In the genomic region with DNA sequence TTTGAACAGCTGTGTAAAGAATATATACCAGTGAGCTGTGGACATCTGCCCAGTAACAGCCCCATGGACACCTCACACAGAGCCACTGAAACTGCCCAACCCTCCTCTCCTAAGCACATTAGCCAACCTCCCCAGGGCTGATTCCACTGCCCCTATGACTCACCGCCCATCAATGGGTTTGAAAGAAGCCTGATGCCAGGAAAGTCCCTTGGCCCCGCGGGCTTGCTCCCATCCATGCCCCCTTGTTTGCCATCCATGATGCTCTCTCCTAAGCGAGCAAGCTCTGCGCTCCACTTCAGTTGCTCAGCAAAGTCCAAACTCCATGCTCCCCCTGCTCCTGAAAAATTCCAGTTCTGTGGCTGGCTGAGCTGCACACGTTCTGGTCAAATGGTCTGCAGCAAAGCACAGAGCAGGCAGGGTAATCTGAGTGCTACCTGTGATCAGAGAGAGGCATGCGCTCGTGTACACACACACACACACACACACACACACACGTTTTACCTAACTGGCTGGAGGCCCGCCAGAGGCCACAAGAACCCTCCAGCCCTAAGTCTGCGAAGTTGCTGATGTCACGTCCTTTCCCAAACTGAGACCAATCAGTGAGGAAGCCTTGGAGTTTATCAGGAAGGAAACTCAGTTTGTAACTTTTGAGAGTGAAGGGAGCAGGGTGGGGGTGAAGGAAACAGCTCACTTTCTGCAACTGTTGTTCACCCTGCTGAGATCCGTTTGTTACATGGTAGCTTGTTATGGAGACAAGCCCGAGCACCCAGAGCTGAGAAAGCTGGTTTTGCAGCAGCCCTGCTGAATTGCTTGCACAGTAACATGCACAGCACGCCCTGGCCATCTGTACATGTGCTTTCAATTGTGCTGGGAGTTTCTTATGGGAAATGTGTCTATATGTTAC, we compare ENCODE assay signal across 8 cellular contexts. TPM values are rescaled to one million over a fixed set of nuclear protein-coding genes. Genes with fewer than 3 reads are reported as not detected.
DNase-seq lines count a peak whose midpoint lies in the region; ATAC-seq and TF ChIP-seq lines count a peak whose summit lies in the region.

A gene with protein sequence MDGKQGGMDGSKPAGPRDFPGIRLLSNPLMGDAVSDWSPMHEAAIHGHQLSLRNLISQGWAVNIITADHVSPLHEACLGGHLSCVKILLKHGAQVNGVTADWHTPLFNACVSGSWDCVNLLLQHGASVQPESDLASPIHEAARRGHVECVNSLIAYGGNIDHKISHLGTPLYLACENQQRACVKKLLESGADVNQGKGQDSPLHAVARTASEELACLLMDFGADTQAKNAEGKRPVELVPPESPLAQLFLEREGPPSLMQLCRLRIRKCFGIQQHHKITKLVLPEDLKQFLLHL (minus strand): TSS at position 466 of the 904 bp plus-strand sequence. CDS start 209 bp downstream, at position 257.

- H3K4me1 ChIP-seq in GM23248 (ENCODE audit: insufficient read depth) = 0 out of 2 replicates have a peak, but pooled peaks cover 3% of the 10 kb centered on the region
- H3K4me1 ChIP-seq in PC-9 (replicated peaks; ENCODE audit: insufficient read depth) = peaks cover 21% of the 10 kb centered on the region
- H3K4me1 ChIP-seq in vagina = no peaks in the 10 kb centered on the region

- CTCF ChIA-PET in PC-9 (lab: Charles Lee) (no interaction called here), MCF 10A (lab: Yijun Ruan, JAX) (interaction anchor here (0.5 to 0.7 kb wide), 6 partner anchors 121 to 1479 kb away, joined by 3 to 4 read pairs (median 3); no protein-coding TSS in a partner anchor)

- H3K27ac ChIP-seq in GM23248 (no peak within 1 kb of the TSS), PC-9 (peak within 1 kb of the TSS; percentile 81), vagina (no peak within 1 kb of the TSS)

- peak within 1 kb of the TSS; percentile 66 for H2AFZ ChIP-seq in GM23248
- peak within 1 kb of the TSS; percentile 80 for H2AFZ ChIP-seq in PC-9

- peak; percentile 89 for ATAC-seq in left lobe of liver
- no peak for ATAC-seq in HG03521 (IDR thresholded peaks at IDR 0.05; ENCODE audit: unreplicated experiment)

- H3K36me3 ChIP-seq in GM23248 (ENCODE audit: low read depth) (no peaks in the 10 kb centered on the region), PC-9 (ENCODE audit: low read depth) (no peaks in the 10 kb centered on the region), vagina (no peaks in the 10 kb centered on the region)

- H3K9ac ChIP-seq in GM23248 = no peak within 1 kb of the TSS

- peaks cover 6% of the 10 kb centered on the region for H3K4me1 Mint-ChIP-seq in MCF 10A (ENCODE audit: insufficient read depth, unreplicated experiment)

- in situ Hi-C loops in GM23248 (cut with MboI) = no loop called here

- intact Hi-C loops in PC-9 (cut with micrococcal nuclease; ENCODE audit: unreplicated experiment) = no loop called here
- intact Hi-C loops in MCF 10A (cut with micrococcal nuclease) = no loop called here
- intact Hi-C loops in vagina (cut with DNase I) = no loop called here

- H3K4me2 ChIP-seq in GM23248 (ENCODE audit: unreplicated experiment) (peak within 1 kb of the TSS; percentile 61), PC-9 (peak within 1 kb of the TSS; percentile 86)

- H3K79me2 ChIP-seq in GM23248 (ENCODE audit: insufficient read depth) (no peaks in the 10 kb centered on the region), PC-9 (ENCODE audit: low read depth) (no peaks in the 10 kb centered on the region)

- H3K9me3 Mint-ChIP-seq in MCF 10A (ENCODE audit: unreplicated experiment) = no peaks in the 10 kb centered on the region

- H3K4me3 Mint-ChIP-seq in MCF 10A (ENCODE audit: unreplicated experiment) = peak within 1 kb of the TSS; percentile 63

- H3F3A ChIP-seq in GM23248 (ENCODE audit: insufficient read depth) (no peaks in the 10 kb centered on the region), PC-9 (ENCODE audit: insufficient read depth, low read depth) (peaks cover 17% of the 10 kb centered on the region)

- BruUV-seq in PC-9 (replicated peaks; lab: Mats Ljungman, UMichigan) (no TSS peak), MCF 10A (replicated peaks; lab: Mats Ljungman, UMichigan) (no TSS peak)

- no peak for TF ChIP-seq CTCF in PC-9 (conservative IDR thresholded peaks at IDR 0.05)
- TF ChIP-seq CTCF in MCF 10A (IDR thresholded peaks at IDR 0.05; ENCODE audit: unreplicated experiment) = no peak
- no peak for TF ChIP-seq CTCF in vagina (IDR thresholded peaks at IDR 0.05)

- H3K27me3 ChIP-seq in GM23248 (replicated peaks; ENCODE audit: insufficient read depth) (no peaks in the 10 kb centered on the region), PC-9 (ENCODE audit: insufficient read depth, low read depth) (no peaks in the 10 kb centered on the region), vagina (no peaks in the 10 kb centered on the region)

- no peaks in the 10 kb centered on the region for H3K9me3 ChIP-seq in GM23248 (ENCODE audit: low read depth)
- no peaks in the 10 kb centered on the region for H3K9me3 ChIP-seq in PC-9 (ENCODE audit: insufficient read depth, low read depth)
- no peaks in the 10 kb centered on the region for H3K9me3 ChIP-seq in vagina

- H3K4me3 ChIP-seq in GM23248 = peak within 1 kb of the TSS; percentile 55; the same call in 1 of the 2 replicates
- H3K4me3 ChIP-seq in PC-9 = peak within 1 kb of the TSS; percentile 55
- peak within 1 kb of the TSS; percentile 0 to 9 for H3K4me3 ChIP-seq in vagina

- H4K20me1 ChIP-seq in GM23248 (ENCODE audit: insufficient read depth) (no peaks in the 10 kb centered on the region), PC-9 (ENCODE audit: insufficient read depth) (no peaks in the 10 kb centered on the region)

- peak within 1 kb of the TSS; percentile 66 for H3K27ac Mint-ChIP-seq in MCF 10A (ENCODE audit: low read depth, unreplicated experiment)

- H3K27me3 Mint-ChIP-seq in MCF 10A (ENCODE audit: insufficient read depth, unreplicated experiment) = peaks cover 30% of the 10 kb centered on the region

- peak; percentile 65 for DNase-seq in DMS 273 treated with DMSO at 0.1 percent for 48 hours (lab: John Stamatoyannopoulos, UW)
- peak; percentile 74 for DNase-seq in GM23248
- DNase-seq in PC-9 = peak; percentile 79 to 89
- peak; percentile 96 for DNase-seq in MCF 10A (ENCODE audit: unreplicated experiment)
- DNase-seq in left lobe of liver (ENCODE audit: low spot score) = peak; percentile 81
- DNase-seq in vagina (ENCODE audit: extremely low spot score in 2 of 2) = no peak
- DNase-seq in activated CD4-positive, CD25-positive, alpha-beta regulatory T cell (lab: John Stamatoyannopoulos, UW) = no peak

- no peaks in the 10 kb centered on the region for H3K36me3 Mint-ChIP-seq in MCF 10A (ENCODE audit: insufficient read depth, unreplicated experiment)

- WGBS in GM23248 (ENCODE audit: low coverage in 1 of 2, low lambda C conversion rate in 2 of 2, missing lambda C conversion rate in 2 of 2), 2 experiments = 5 to 7% methylated on average over 10 to 15 of the region's 15 CpGs

- POLR2A ChIA-PET in PC-9 (lab: Charles Lee; ENCODE audit: unreplicated experiment) = interaction anchor here (0.6 to 0.7 kb wide), 3 partner anchors 468 to 1450 kb away, joined by 3 to 6 read pairs (median 3); a partner anchor contains a TSS
- POLR2A ChIA-PET in MCF 10A (lab: Yijun Ruan, JAX) = interaction anchor here (0.6 to 1.7 kb wide), 3 partner anchors 9 to 1535 kb away, joined by 3 to 5 read pairs (median 3); a partner anchor contains a TSS

- no peaks in the 10 kb centered on the region for H3K9me2 ChIP-seq in GM23248 (ENCODE audit: insufficient read depth)
- H3K9me2 ChIP-seq in PC-9 (ENCODE audit: insufficient read depth) = no peaks in the 10 kb centered on the region

- no peak for TF ChIP-seq POLR2A in vagina (IDR thresholded peaks at IDR 0.05)

RNA-seq across cellular contexts. Expression of the gene that starts here (rescaled TPM):
- total RNA-seq in GM23248 (2014; rRNA removed; shearing (Covaris generic)) = 0.97 TPM in 1 of 2 replicates, not detected in the other
- polyA plus RNA-seq in GM23248 (2016; fragmentation: Nextera tagmentation; extraction: Ambion mirVana) = 0.43 TPM in 1 of 2 replicates, not detected in the other
- 5.7 and 5.8 TPM in 2 replicates for total RNA-seq in PC-9 (2021)
- total RNA-seq in MCF 10A (2022) = 0.68 TPM in 1 of 2 replicates, not detected in the other
- 4.7 TPM for total RNA-seq in left lobe of liver
- 2.0 TPM for total RNA-seq in vagina

Comparison
In these comparisons a context has a peak if more than half of its experiments do, and no peak if none do; other contexts are left out.
1. Peak in DNase-seq, H3K4me3 ChIP-seq and H3K4me2 ChIP-seq in GM23248; RNA of the gene not detected or under 1 TPM.
2. Peak in DNase-seq in MCF 10A; RNA of the gene not detected or under 1 TPM.
3. DNase-seq: peak in DMS 273 treated with DMSO at 0.1 percent for 48 hours (single experiment), PC-9 (2 of 2) and left lobe of liver (single experiment); none in vagina (0 of 2) and activated CD4-positive, CD25-positive, alpha-beta regulatory T cell (0 of 4).
4. H3K4me3 ChIP-seq: peak in every context shown above with its lines; median percentile 55 in GM23248; 55 in PC-9; 4 in vagina.